In the genomic region with DNA sequence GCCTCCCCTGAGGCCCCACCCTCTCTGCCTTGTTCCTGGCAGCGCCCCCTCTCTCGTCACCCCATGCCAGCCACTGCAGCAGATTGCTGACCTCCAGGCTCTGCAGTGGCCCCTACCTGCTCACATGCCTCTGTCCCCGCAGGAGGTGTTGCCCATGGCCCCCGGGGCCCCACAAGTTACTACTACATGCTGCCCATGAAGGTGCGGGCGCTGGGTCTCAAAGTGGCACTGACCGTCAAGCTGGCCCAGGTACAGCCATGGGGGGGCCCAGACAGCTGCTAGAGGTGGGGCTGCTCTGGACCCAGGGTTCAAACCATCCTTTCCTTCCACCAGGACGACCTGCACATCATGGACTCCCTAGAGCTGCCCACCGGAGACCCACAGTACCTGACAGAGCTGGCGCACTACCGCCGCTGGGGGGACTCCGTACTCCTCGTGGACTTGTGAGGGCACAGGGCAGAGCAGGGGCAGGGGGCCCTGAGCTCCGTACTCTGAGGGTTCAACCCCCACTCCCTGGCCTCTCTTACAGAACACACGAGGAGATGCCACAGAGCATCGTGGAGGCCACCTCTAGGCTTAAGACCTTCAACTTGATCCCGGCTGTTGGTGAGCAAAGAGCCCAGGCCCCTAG, we compare ENCODE assay signal across 19 cellular contexts. TPM values are rescaled to one million over a fixed set of nuclear protein-coding genes. Genes with fewer than 3 reads are reported as not detected.
DNase-seq lines count a peak whose midpoint lies in the region; ATAC-seq, FAIRE-seq and TF ChIP-seq lines count a peak whose summit lies in the region.
"Had no signal": no experiment of that assay in that cellular context is flagged by ENCODE, and none has a peak within 500 bp of the region (broad histone marks: within the 10 kb centered on the region; RNA-seq: fewer than 3 reads in every experiment).

No MANE protein-coding gene starts in this region.

- DNase-seq in left ventricle myocardium superior (no peak), right atrium auricular region (ENCODE audit: low spot score) (no peak), chondrocyte (ENCODE audit: low spot score) (peak; percentile 93), small intestine (no peak)
- DNase-seq in stimulated activated naive B cell treated with anti-CD40 and anti-IgM and Interleukin-4, amounts not matched to agents 10 μg/mL and 1 μg/mL and 100 μg/mL, for 72 hours: no peak
- DNase-seq in activated T-cell treated with anti-CD3 and anti-CD28 coated beads, Interleukin-2, amount 50 U/mL, for 72 hours: no peak
- DNase-seq: activated gamma-delta T cell, NCI-H2107 had no signal

- H3K27ac Mint-ChIP-seq in chondrocyte (ENCODE audit: unreplicated experiment): no peak overlapping the region
- peak overlapping the region; percentile 20 for H3K27ac Mint-ChIP-seq in stimulated activated naive B cell treated with anti-CD40 and anti-IgM and Interleukin-4, amounts not matched to agents 10 μg/mL and 1 μg/mL and 100 μg/mL, for 72 hours
- no peak overlapping the region for H3K27ac Mint-ChIP-seq in activated T-cell treated with anti-CD3 and anti-CD28 coated beads, Interleukin-2, amount 50 U/mL, for 72 hours

- FAIRE-seq in small intestine (lab: Jason Lieb, UNC): no peak
- FAIRE-seq: A549, urothelium cell line had no signal

- 96 to 97% (median 96%) methylated on average over 15 to 18 of the region's 18 CpGs for WGBS in small intestine, 3 donors

- TF ChIP-seq CTCF in right atrium auricular region (IDR thresholded peaks at IDR 0.05) (no peak), chondrocyte (IDR thresholded peaks at IDR 0.05) (no peak)

- no peak overlapping the region for H3K27ac ChIP-seq in right atrium auricular region
- no peak overlapping the region for H3K27ac ChIP-seq in small intestine (ENCODE audit: low read depth in 1 of 2, low read length in 1 of 2)
- H3K27ac ChIP-seq: A549, ascending aorta, colonic mucosa, epithelial cell of prostate, parathyroid adenoma, spleen, thoracic aorta had no signal

- intact Hi-C loops in left ventricle myocardium superior (cut with micrococcal nuclease): no loop called here

- peaks cover 55% of the 10 kb centered on the region for H3K36me3 ChIP-seq in right atrium auricular region
- H3K36me3 ChIP-seq in small intestine (ENCODE audit: control insufficient read depth in 2 of 2, insufficient read depth in 2 of 2, low read length in 2 of 2): peaks cover 4 to 8% of the 10 kb centered on the region in 2 donors
- H3K36me3 ChIP-seq: colonic mucosa had no signal

- H3K27me3 ChIP-seq in right atrium auricular region (no peaks in the 10 kb centered on the region), small intestine (ENCODE audit: control insufficient read depth in 2 of 2, insufficient read depth in 2 of 2, low read length in 2 of 2) (no peaks in the 10 kb centered on the region)
- H3K27me3 ChIP-seq: ascending aorta, colonic mucosa, spleen had no signal

- no peak overlapping the region for H3K4me3 ChIP-seq in right atrium auricular region
- no peak overlapping the region for H3K4me3 ChIP-seq in small intestine (ENCODE audit: low read depth in 1 of 2, low read length in 2 of 2)
- H3K4me3 ChIP-seq: A549, ascending aorta, colonic mucosa, spleen, thoracic aorta had no signal

- no peaks in the 10 kb centered on the region for H3K9me3 ChIP-seq in right atrium auricular region
- no peaks in the 10 kb centered on the region for H3K9me3 ChIP-seq in small intestine (ENCODE audit: control insufficient read depth, low read depth)
- H3K9me3 ChIP-seq: A549, ascending aorta, colonic mucosa, spleen, thoracic aorta had no signal

- peaks cover 24% of the 10 kb centered on the region for H3K36me3 Mint-ChIP-seq in chondrocyte (ENCODE audit: low read depth)
- peaks cover 47 to 52% of the 10 kb centered on the region in 2 donors for H3K36me3 Mint-ChIP-seq in stimulated activated naive B cell treated with anti-CD40 and anti-IgM and Interleukin-4, amounts not matched to agents 10 μg/mL and 1 μg/mL and 100 μg/mL, for 72 hours
- H3K36me3 Mint-ChIP-seq in activated T-cell treated with anti-CD3 and anti-CD28 coated beads, Interleukin-2, amount 50 U/mL, for 72 hours (ENCODE audit: insufficient read depth in 2 of 2): peaks cover 13 to 27% of the 10 kb centered on the region in 2 donors

- no peaks in the 10 kb centered on the region for H3K9me3 Mint-ChIP-seq in chondrocyte (ENCODE audit: low read depth)
- no peaks in the 10 kb centered on the region for H3K9me3 Mint-ChIP-seq in stimulated activated naive B cell treated with anti-CD40 and anti-IgM and Interleukin-4, amounts not matched to agents 10 μg/mL and 1 μg/mL and 100 μg/mL, for 72 hours
- no peaks in the 10 kb centered on the region for H3K9me3 Mint-ChIP-seq in activated T-cell treated with anti-CD3 and anti-CD28 coated beads, Interleukin-2, amount 50 U/mL, for 72 hours
- H3K9me3 Mint-ChIP-seq: neural crest cell; stimulated activated naive CD8-positive, alpha-beta T cell treated with anti-CD3 and anti-CD28 coated beads, Interleukin-15, amount 100 ng/mL, for 72 hours had no signal

- H3K4me1 ChIP-seq in right atrium auricular region (peaks cover 0 to 7% of the 10 kb centered on the region in 2 donors), small intestine (ENCODE audit: control insufficient read depth in 2 of 2, insufficient read depth in 1 of 2, low read depth in 1 of 2, low read length in 1 of 2) (no peaks in the 10 kb centered on the region)
- H3K4me1 ChIP-seq: ascending aorta, parathyroid adenoma had no signal

- no peaks in the 10 kb centered on the region for H3K27me3 Mint-ChIP-seq in chondrocyte (ENCODE audit: low read depth)
- H3K27me3 Mint-ChIP-seq in stimulated activated naive B cell treated with anti-CD40 and anti-IgM and Interleukin-4, amounts not matched to agents 10 μg/mL and 1 μg/mL and 100 μg/mL, for 72 hours: no peaks in the 10 kb centered on the region
- H3K27me3 Mint-ChIP-seq in activated T-cell treated with anti-CD3 and anti-CD28 coated beads, Interleukin-2, amount 50 U/mL, for 72 hours (ENCODE audit: low read depth): no peaks in the 10 kb centered on the region
- H3K27me3 Mint-ChIP-seq: CD4-positive, CD25-positive, alpha-beta regulatory T cell; stimulated activated naive CD8-positive, alpha-beta T cell treated with anti-CD3 and anti-CD28 coated beads, Interleukin-15, amount 100 ng/mL, for 72 hours had no signal

- H3K4me1 Mint-ChIP-seq in chondrocyte (ENCODE audit: low read depth): peaks cover 3% of the 10 kb centered on the region
- peaks cover 23 to 51% of the 10 kb centered on the region in 2 donors for H3K4me1 Mint-ChIP-seq in stimulated activated naive B cell treated with anti-CD40 and anti-IgM and Interleukin-4, amounts not matched to agents 10 μg/mL and 1 μg/mL and 100 μg/mL, for 72 hours
- peaks cover 52% of the 10 kb centered on the region for H3K4me1 Mint-ChIP-seq in activated T-cell treated with anti-CD3 and anti-CD28 coated beads, Interleukin-2, amount 50 U/mL, for 72 hours (ENCODE audit: low read depth)
- H3K4me1 Mint-ChIP-seq: neural crest cell had no signal

- H3K4me3 Mint-ChIP-seq in chondrocyte (ENCODE audit: unreplicated experiment): no peak overlapping the region
- H3K4me3 Mint-ChIP-seq in stimulated activated naive B cell treated with anti-CD40 and anti-IgM and Interleukin-4, amounts not matched to agents 10 μg/mL and 1 μg/mL and 100 μg/mL, for 72 hours: no peak overlapping the region
- H3K4me3 Mint-ChIP-seq in activated T-cell treated with anti-CD3 and anti-CD28 coated beads, Interleukin-2, amount 50 U/mL, for 72 hours: no peak overlapping the region

- ATAC-seq in left ventricle myocardium superior: peak; percentile 4
- ATAC-seq in stimulated activated naive B cell treated with anti-CD40 and anti-IgM and Interleukin-4, amounts not matched to agents 10 μg/mL and 1 μg/mL and 100 μg/mL, for 72 hours (replicated peaks): no peak
- no peak for ATAC-seq in activated T-cell treated with anti-CD3 and anti-CD28 coated beads, Interleukin-2, amount 50 U/mL, for 72 hours (replicated peaks in 1 of 2)

RNA-seq across cellular contexts. Expression of gene MRPL4, which starts 6.2 kb away (rescaled TPM):
- total RNA-seq in left ventricle myocardium superior (71.2 TPM), right atrium auricular region (10 to 100 TPM; 75.9 to 86.3 TPM), chondrocyte (39.4 to 46.1 TPM (median 39.6 TPM) in 3 replicates)
- 10 to 100 TPM; 83.2 to 93.6 TPM for total RNA-seq in activated T-cell treated with anti-CD3 and anti-CD28 coated beads, Interleukin-2, amount 50 U/mL, for 72 hours
- polyA plus RNA-seq in small intestine: 10 to 100 TPM; 44.1 to 85.8 (median 51.9) TPM

RNA-seq across cellular contexts. Expression of gene ICAM1, which starts 12.7 kb away (rescaled TPM):
- total RNA-seq in left ventricle myocardium superior (7.3 TPM), right atrium auricular region (10 to 100 TPM; 15.2 to 24.4 TPM), chondrocyte (3.5 to 21.8 TPM (median 19.0 TPM) in 3 replicates)
- 10 to 100 TPM; 20.7 to 40.1 TPM for total RNA-seq in activated T-cell treated with anti-CD3 and anti-CD28 coated beads, Interleukin-2, amount 50 U/mL, for 72 hours
- polyA plus RNA-seq in small intestine: 10 to 100 TPM in 1 of 3 donors, 1 to 10 TPM in 2; 1.6 to 18.2 (median 4.9) TPM

RNA-seq across cellular contexts. Expression of gene S1PR2, which starts 27.1 kb away (rescaled TPM):
- total RNA-seq in left ventricle myocardium superior: 5.3 TPM
- 10 to 100 TPM in 1 of 2 donors, 1 to 10 TPM in 1; 4.3 to 14.7 TPM for total RNA-seq in right atrium auricular region
- total RNA-seq in chondrocyte: 4.7 to 13.4 TPM (median 12.0 TPM) in 3 replicates
- 10 to 100 TPM; 11.5 to 11.6 TPM for total RNA-seq in activated T-cell treated with anti-CD3 and anti-CD28 coated beads, Interleukin-2, amount 50 U/mL, for 72 hours
- polyA plus RNA-seq in small intestine: 1 to 10 TPM in 1 of 3 donors, under 1 TPM in 1, not detected in 1; 0.81 to 4.3 TPM

RNA-seq across cellular contexts. Expression of gene ICAM4, which starts 28.6 kb away (rescaled TPM):
- 0.52 TPM for total RNA-seq in left ventricle myocardium superior
- under 1 TPM in 1 of 2 donors, not detected in 1; 0.55 TPM for total RNA-seq in right atrium auricular region
- total RNA-seq in chondrocyte: 0.31 TPM in 1 of 3 replicates, not detected in the others
- total RNA-seq in activated T-cell treated with anti-CD3 and anti-CD28 coated beads, Interleukin-2, amount 50 U/mL, for 72 hours: 1 to 10 TPM; 1.5 to 1.9 TPM
- under 1 TPM in 2 of 3 donors, not detected in 1; 0.54 to 0.58 TPM for polyA plus RNA-seq in small intestine
- total RNA-seq: ascending aorta, neural crest cell had no signal
- polyA plus RNA-seq: A549 had no signal

RNA-seq across cellular contexts. Expression of gene ICAM5, which starts 31.6 kb away (rescaled TPM):
- total RNA-seq in left ventricle myocardium superior (0.32 TPM), right atrium auricular region (1 to 10 TPM in 1 of 2 donors, under 1 TPM in 1; 0.22 to 1.7 TPM), chondrocyte (2.2 to 9.3 TPM (median 8.9 TPM) in 3 replicates)
- total RNA-seq in activated T-cell treated with anti-CD3 and anti-CD28 coated beads, Interleukin-2, amount 50 U/mL, for 72 hours: 1 to 10 TPM; 3.1 to 3.8 TPM
- under 1 TPM in 2 of 3 donors, not detected in 1; 0.52 to 0.54 TPM for polyA plus RNA-seq in small intestine
- total RNA-seq: neural crest cell had no signal
- polyA plus RNA-seq: CD4-positive, CD25-positive, alpha-beta regulatory T cell had no signal
